ENCODE assay signal across 9 cellular contexts in the genomic region with DNA sequence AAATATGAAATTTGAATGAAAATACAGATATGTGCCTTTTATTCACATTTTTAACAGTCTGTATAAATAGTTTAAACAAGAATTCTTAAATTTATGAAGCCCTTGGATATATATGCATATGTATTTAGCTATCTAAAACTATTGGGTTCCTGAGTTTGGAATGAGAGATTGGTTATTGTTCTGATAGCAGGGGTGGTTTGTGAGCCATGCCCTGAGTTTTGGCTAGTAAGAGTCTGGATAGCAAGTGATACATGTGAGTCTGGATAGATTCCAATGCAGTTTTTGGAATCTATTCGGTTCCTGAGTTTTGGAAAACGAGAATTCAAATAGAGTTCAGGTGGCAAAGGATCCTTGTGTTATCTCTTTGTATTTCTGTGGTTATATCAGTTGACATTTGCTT. TPM values are rescaled to one million over a fixed set of nuclear protein-coding genes. Genes with fewer than 3 reads are reported as not detected.
DNase-seq lines count a peak whose midpoint lies in the region; ATAC-seq and TF ChIP-seq lines count a peak whose summit lies in the region.
"Had no signal": no experiment of that assay in that cellular context is flagged by ENCODE, and none has a peak within 500 bp of the region (broad histone marks: within the 10 kb centered on the region; RNA-seq: fewer than 3 reads in every experiment).

No MANE protein-coding gene starts in this region.

- CTCF ChIA-PET in CD8-positive, alpha-beta memory T cell (lab: Charles Lee) = no interaction called here

- no peak for DNase-seq in CD8-positive, alpha-beta memory T cell
- DNase-seq in MG63 = no peak
- no peak for DNase-seq in chondrocyte (ENCODE audit: low spot score)
- DNase-seq in NCI-H146 (lab: John Stamatoyannopoulos, UW) = no peak
- DNase-seq: MV-4-11 had no signal

- H3K4me1 ChIP-seq in CD8-positive, alpha-beta memory T cell (ENCODE audit: insufficient read depth, low read length) = peaks cover 37% of the 10 kb centered on the region

- POLR2A ChIA-PET in CD8-positive, alpha-beta memory T cell (lab: Charles Lee) = no interaction called here

- no peaks in the 10 kb centered on the region for H3K9me3 ChIP-seq in CD8-positive, alpha-beta memory T cell (ENCODE audit: low read length)
- H3K9me3 ChIP-seq in MG63 = no peaks in the 10 kb centered on the region

- no peaks in the 10 kb centered on the region for H3K9me3 Mint-ChIP-seq in CD8-positive, alpha-beta memory T cell
- H3K9me3 Mint-ChIP-seq in chondrocyte (ENCODE audit: low read depth) (no peaks in the 10 kb centered on the region), nephron (peaks cover 3% of the 10 kb centered on the region)

- peak overlapping the region in 4 of 8 donors; percentile 8 to 82 (median 42) for H3K27ac Mint-ChIP-seq in CD8-positive, alpha-beta memory T cell
- H3K27ac Mint-ChIP-seq in chondrocyte (ENCODE audit: unreplicated experiment) = peak overlapping the region; percentile 47
- H3K27ac Mint-ChIP-seq in nephron = peak overlapping the region; percentile 14 to 78 (median 60)

- H3K27me3 Mint-ChIP-seq in CD8-positive, alpha-beta memory T cell = no peaks in the 10 kb centered on the region
- no peaks in the 10 kb centered on the region for H3K27me3 Mint-ChIP-seq in chondrocyte (ENCODE audit: low read depth)
- no peaks in the 10 kb centered on the region for H3K27me3 Mint-ChIP-seq in nephron (ENCODE audit: low read depth)

- H3K36me3 ChIP-seq in CD8-positive, alpha-beta memory T cell (ENCODE audit: insufficient read depth, low read length) = no peaks in the 10 kb centered on the region
- H3K36me3 ChIP-seq in MG63 = no peaks in the 10 kb centered on the region

- H3K4me1 Mint-ChIP-seq in CD8-positive, alpha-beta memory T cell = peaks cover 74 to 86% (median 81%) of the 10 kb centered on the region in 3 donors
- H3K4me1 Mint-ChIP-seq in chondrocyte (ENCODE audit: low read depth) (peaks cover 72% of the 10 kb centered on the region), nephron (peaks cover 54% of the 10 kb centered on the region)

- H3K27me3 ChIP-seq in CD8-positive, alpha-beta memory T cell (ENCODE audit: insufficient read depth, low read length, poor library complexity, severe bottlenecking) = no peaks in the 10 kb centered on the region
- no peaks in the 10 kb centered on the region for H3K27me3 ChIP-seq in MG63

- ATAC-seq in GM18870 (IDR thresholded peaks at IDR 0.05; ENCODE audit: unreplicated experiment) = no peak
- ATAC-seq in HG03196 (IDR thresholded peaks at IDR 0.05; ENCODE audit: unreplicated experiment) = no peak
- ATAC-seq in HG02981 (IDR thresholded peaks at IDR 0.05; ENCODE audit: unreplicated experiment) = no peak

- no peak overlapping the region for H3K27ac ChIP-seq in CD8-positive, alpha-beta memory T cell (ENCODE audit: low read depth, low read length)

- TF ChIP-seq CTCF in chondrocyte (IDR thresholded peaks at IDR 0.05) = no peak
- no peak for TF ChIP-seq CTCF in nephron (IDR thresholded peaks at IDR 0.05; ENCODE audit: unreplicated experiment in 3 of 3)

- peak overlapping the region; percentile 79 to 97 (median 96) for H3K4me3 Mint-ChIP-seq in CD8-positive, alpha-beta memory T cell
- peak overlapping the region; percentile 90 for H3K4me3 Mint-ChIP-seq in chondrocyte (ENCODE audit: unreplicated experiment)
- H3K4me3 Mint-ChIP-seq in nephron = peak overlapping the region; percentile 91 to 97 (median 92)

- H3K4me3 ChIP-seq in CD8-positive, alpha-beta memory T cell (ENCODE audit: low read length) = peak overlapping the region; percentile 22
- peak overlapping the region; percentile 84 for H3K4me3 ChIP-seq in MG63

- H3K36me3 Mint-ChIP-seq in CD8-positive, alpha-beta memory T cell = peaks cover 0 to 21% (median 0%) of the 10 kb centered on the region in 3 donors
- H3K36me3 Mint-ChIP-seq in chondrocyte (ENCODE audit: low read depth) (no peaks in the 10 kb centered on the region), nephron (ENCODE audit: low read depth) (peaks cover 4% of the 10 kb centered on the region)

RNA-seq across cellular contexts. Expression of gene MAN1A2, which starts 2.8 kb away (rescaled TPM):
- 10 to 100 TPM; 24.0 to 26.9 TPM for total RNA-seq in CD8-positive, alpha-beta memory T cell
- 23.1 TPM for polyA plus RNA-seq in CD8-positive, alpha-beta memory T cell
- 22.0 and 22.9 TPM in 2 replicates for total RNA-seq in MG63 (2014; rRNA removed; shearing (Covaris generic); ENCODE audit: low replicate concordance)
- 42.7 to 68.3 TPM (median 45.1 TPM) in 3 replicates for total RNA-seq in chondrocyte
